ENCODE assay signal across 30 cellular contexts in genomic region chr4:56234098-56234497, GRCh38.
"Had no signal": no experiment of that assay in that cellular context is flagged by ENCODE, and none has a peak within 500 bp of the region (broad histone marks: within the 10 kb centered on the region; RNA-seq: fewer than 3 reads in every experiment).

No MANE protein-coding gene starts in this region.

- DNase-seq: Karpas-422, MM.1S, MV-4-11, NCI-H1092, NCI-H1105, NCI-H1417 treated with DMSO at 0.1 percent for 48 hours, NCI-H1436 treated with DMSO at 0.1 percent for 48 hours, NCI-H1694 treated with DMSO at 0.1 percent for 48 hours, NCI-H187 treated with DMSO at 0.1 percent for 48 hours, NCI-H2029, NCI-H2081, NCI-H2171 treated with DMSO at 0.1 percent for 48 hours, NCI-H226, NCI-H446 treated with DMSO at 0.1 percent for 48 hours, NCI-H510A, NCI-H524, NCI-H526, NCI-H69, NCI-H748 treated with DMSO at 0.1 percent for 48 hours, NCI-H82, PC-9, SHP77, SIG-M5, SJCRH30, SW 1271, T-helper 1 cell had no signal

- H3K27ac ChIP-seq: KMS-11, PC-9, RWPE1, SJCRH30 had no signal

- H3K4me3 ChIP-seq: PC-9, SJCRH30 had no signal

- H2AFZ ChIP-seq: PC-9 had no signal

- ATAC-seq: Panc1, Right ventricle myocardium inferior had no signal

- H3K9ac ChIP-seq: KMS-11 had no signal

- H3K27me3 ChIP-seq: SJCRH30 had no signal

- H3K36me3 ChIP-seq: SJCRH30 had no signal

- H3K4me2 ChIP-seq: KMS-11, PC-9 had no signal
